Comparison of ENCODE assay signal across 18 cellular contexts in the genomic region with DNA sequence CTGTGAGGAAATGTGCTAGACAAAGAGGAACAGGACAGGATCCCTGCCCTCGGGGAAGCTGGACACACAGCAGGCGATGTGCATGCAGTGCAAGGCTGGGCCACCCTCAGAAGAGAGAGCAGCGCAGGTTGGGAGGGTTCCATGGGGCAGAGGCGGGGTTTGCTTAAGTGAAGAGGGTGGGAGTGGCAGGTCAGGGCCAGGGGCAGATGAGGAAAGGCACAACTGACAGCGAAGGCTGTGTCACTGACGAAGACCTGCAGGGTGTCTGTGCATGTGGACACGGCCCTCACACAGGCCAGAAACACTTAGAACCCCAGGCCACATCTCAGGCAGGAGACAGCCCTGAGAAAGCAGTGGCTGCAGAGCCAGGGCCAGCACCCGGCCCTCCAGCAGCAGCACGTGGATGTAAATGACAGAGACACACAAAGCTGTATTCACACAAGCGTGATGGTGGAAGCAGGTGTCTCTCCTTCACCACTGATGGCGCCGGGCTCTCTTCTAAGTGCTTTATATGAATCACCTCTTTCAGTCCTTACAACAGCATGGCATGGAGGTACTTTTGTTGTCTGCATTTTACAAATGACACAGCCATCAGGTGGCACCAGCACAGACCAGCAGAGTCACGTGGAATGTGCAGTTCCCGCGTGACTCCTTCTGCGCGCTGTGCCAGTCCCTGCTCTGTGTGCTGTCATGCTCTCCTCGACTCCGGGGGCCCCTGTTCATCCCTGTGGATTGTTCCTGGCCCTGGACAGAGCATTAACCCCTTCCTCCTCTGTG. TPM values are rescaled to one million over a fixed set of nuclear protein-coding genes. Genes with fewer than 3 reads are reported as not detected.
DNase-seq lines count a peak whose midpoint lies in the region; ATAC-seq and TF ChIP-seq lines count a peak whose summit lies in the region.
"Had no signal": no experiment of that assay in that cellular context is flagged by ENCODE, and none has a peak within 500 bp of the region (broad histone marks: within the 10 kb centered on the region; RNA-seq: fewer than 3 reads in every experiment).

No MANE protein-coding gene starts in this region.

- no peak overlapping the region; the same call in 2 of the 3 replicates for H3K4me3 Mint-ChIP-seq in GM23338
- H3K4me3 Mint-ChIP-seq: activated naive CD4-positive, alpha-beta T cell treated with anti-CD3 and anti-CD28 coated beads, Interleukin-2, amount 50 U/mL, for 24 hours had no signal

- no peak for ATAC-seq in GM23338
- ATAC-seq: HCT116, left colon had no signal

- no peak overlapping the region for H3K27ac Mint-ChIP-seq in GM23338
- H3K27ac Mint-ChIP-seq: activated naive CD4-positive, alpha-beta T cell treated with anti-CD3 and anti-CD28 coated beads, Interleukin-2, amount 50 U/mL, for 24 hours had no signal

- H3K4me2 ChIP-seq in GM23338: no peak overlapping the region

- H4K20me1 ChIP-seq in GM23338 (replicated peaks; ENCODE audit: insufficient read depth): no peaks in the 10 kb centered on the region

- no peaks in the 10 kb centered on the region for H3F3A ChIP-seq in GM23338 (replicated peaks; ENCODE audit: low read depth)

- H3K4me1 ChIP-seq in cardiac muscle cell (ENCODE audit: low read depth) (peaks cover 5% of the 10 kb centered on the region), right atrium auricular region (peaks cover 0 to 23% of the 10 kb centered on the region in 2 donors), GM23338 (ENCODE audit: insufficient read depth) (peaks cover 13% of the 10 kb centered on the region)
- H3K4me1 ChIP-seq: breast epithelium had no signal

- H3K27me3 Mint-ChIP-seq in GM23338 (ENCODE audit: insufficient read depth, low read depth, poor library complexity): peaks cover 10% of the 10 kb centered on the region
- H3K27me3 Mint-ChIP-seq: activated naive CD4-positive, alpha-beta T cell treated with anti-CD3 and anti-CD28 coated beads, Interleukin-2, amount 50 U/mL, for 24 hours had no signal

- H3K27me3 ChIP-seq in cardiac muscle cell (no peaks in the 10 kb centered on the region), right atrium auricular region (no peaks in the 10 kb centered on the region), GM23338 (ENCODE audit: insufficient read depth) (no peaks in the 10 kb centered on the region)
- H3K27me3 ChIP-seq: breast epithelium, spleen had no signal

- H3K9me2 ChIP-seq in GM23338 (ENCODE audit: insufficient read depth): no peaks in the 10 kb centered on the region

- H3K36me3 Mint-ChIP-seq in GM23338 (ENCODE audit: low read depth): no peaks in the 10 kb centered on the region
- H3K36me3 Mint-ChIP-seq: activated naive CD4-positive, alpha-beta T cell treated with anti-CD3 and anti-CD28 coated beads, Interleukin-2, amount 50 U/mL, for 24 hours had no signal

- H3K9me3 Mint-ChIP-seq in GM23338: no peaks in the 10 kb centered on the region
- H3K9me3 Mint-ChIP-seq: activated naive CD4-positive, alpha-beta T cell treated with anti-CD3 and anti-CD28 coated beads, Interleukin-2, amount 50 U/mL, for 24 hours had no signal

- in situ Hi-C loops in ACHN (cut with HindIII; ENCODE audit: low pct_ligation_motif_present, low pct_unique_long_range_greater_than_20kb, low sequenced_read_pairs): no loop called here

- no peaks in the 10 kb centered on the region for H3K79me2 ChIP-seq in GM23338 (replicated peaks; ENCODE audit: insufficient read depth)

- no peaks in the 10 kb centered on the region for H3K9me3 ChIP-seq in cardiac muscle cell (ENCODE audit: low read depth)
- no peaks in the 10 kb centered on the region for H3K9me3 ChIP-seq in right atrium auricular region
- H3K9me3 ChIP-seq: breast epithelium, spleen had no signal

- DNase-seq in cardiac muscle cell (ENCODE audit: low read depth in 1 of 2, low spot score in 1 of 2) (peak in 1 of 2 donors; percentile 44), right atrium auricular region (ENCODE audit: low spot score) (no peak), SHP77 treated with DMSO at 0.1 percent for 48 hours (lab: John Stamatoyannopoulos, UW) (peak; percentile 87), hypothalamus (lab: John Stamatoyannopoulos, UW) (peak in 26 of 51 donors; percentile 9 to 72 (median 38)), GM03348 (ENCODE audit: low spot score) (no peak), ACHN (no peak), GM23338 (ENCODE audit: low spot score) (no peak), NCI-H82 treated with DMSO at 0.1 percent for 48 hours (lab: John Stamatoyannopoulos, UW; ENCODE audit: unreplicated experiment) (no peak)
- DNase-seq: activated CD4-positive, alpha-beta T cell treated with anti-CD3 and anti-CD28 coated beads for 1 hour; COR-L47; IMR-90; left colon; NCI-H82; spleen; stimulated activated naive CD4-positive, alpha-beta T cell had no signal

- TF ChIP-seq CTCF in cardiac muscle cell (IDR thresholded peaks at IDR 0.05; ENCODE audit: low read depth, low read length) (no peak), right atrium auricular region (IDR thresholded peaks at IDR 0.05) (no peak), GM23338 (conservative IDR thresholded peaks at IDR 0.05; ENCODE audit: low read depth in 2 of 2) (no peak)

- H3K36me3 ChIP-seq in cardiac muscle cell (no peaks in the 10 kb centered on the region), right atrium auricular region (no peaks in the 10 kb centered on the region), GM23338 (ENCODE audit: insufficient read depth) (no peaks in the 10 kb centered on the region)
- H3K36me3 ChIP-seq: breast epithelium, spleen had no signal

- H3K4me3 ChIP-seq in cardiac muscle cell (no peak overlapping the region), right atrium auricular region (no peak overlapping the region), GM23338 (no peak overlapping the region)
- H3K4me3 ChIP-seq: breast epithelium, spleen had no signal

- H2AFZ ChIP-seq in GM23338: no peak overlapping the region

- H3K4me1 Mint-ChIP-seq in GM23338: peaks cover 27% of the 10 kb centered on the region
- H3K4me1 Mint-ChIP-seq: activated naive CD4-positive, alpha-beta T cell treated with anti-CD3 and anti-CD28 coated beads, Interleukin-2, amount 50 U/mL, for 24 hours had no signal

- H3K27ac ChIP-seq in cardiac muscle cell (peak overlapping the region; percentile 67), right atrium auricular region (peak overlapping the region in 1 of 2 donors; percentile 46), GM23338 (ENCODE audit: low read depth) (no peak overlapping the region)
- H3K27ac ChIP-seq: breast epithelium, spleen had no signal

TF ChIP-seq in GM23338, 12 proteins besides CTCF, POLR2A, EP300 and RAD21 (continues in another document):
- TF ChIP-seq, protein P1, sequence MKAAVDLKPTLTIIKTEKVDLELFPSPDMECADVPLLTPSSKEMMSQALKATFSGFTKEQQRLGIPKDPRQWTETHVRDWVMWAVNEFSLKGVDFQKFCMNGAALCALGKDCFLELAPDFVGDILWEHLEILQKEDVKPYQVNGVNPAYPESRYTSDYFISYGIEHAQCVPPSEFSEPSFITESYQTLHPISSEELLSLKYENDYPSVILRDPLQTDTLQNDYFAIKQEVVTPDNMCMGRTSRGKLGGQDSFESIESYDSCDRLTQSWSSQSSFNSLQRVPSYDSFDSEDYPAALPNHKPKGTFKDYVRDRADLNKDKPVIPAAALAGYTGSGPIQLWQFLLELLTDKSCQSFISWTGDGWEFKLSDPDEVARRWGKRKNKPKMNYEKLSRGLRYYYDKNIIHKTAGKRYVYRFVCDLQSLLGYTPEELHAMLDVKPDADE (IDR thresholded peaks at IDR 0.05): no peak
- TF ChIP-seq ZNF114 (CRISPR knock-in tag; IDR thresholded peaks at IDR 0.05) (no peak), ZNF331 (CRISPR knock-in tag; IDR thresholded peaks at IDR 0.05; ENCODE audit: low read depth) (no peak), CREB1 (CRISPR knock-in tag; IDR thresholded peaks at IDR 0.05; ENCODE audit: low read depth) (no peak)

RNA-seq across cellular contexts. Expression of a gene that starts 54.5 kb away (rescaled TPM):
- total RNA-seq in cardiac muscle cell: 19.4 and 26.1 TPM in 2 replicates
- 11.1 and 13.4 TPM in 2 replicates for polyA plus RNA-seq in cardiac muscle cell
- total RNA-seq in right atrium auricular region: 1 to 10 TPM; 2.5 to 4.1 TPM
- total RNA-seq in GM23338 (2014; rRNA removed; shearing (Covaris generic)): 3.6 and 6.0 TPM in 2 replicates
- 1.1 and 2.1 TPM in 2 replicates for polyA plus RNA-seq in GM23338 (2016; fragmentation: Nextera tagmentation; extraction: Ambion mirVana)

Comparison
In these comparisons a context has a peak if more than half of its experiments do, and no peak if none do; other contexts are left out.
1. DNase-seq: peak in SHP77 treated with DMSO at 0.1 percent for 48 hours (single experiment) and hypothalamus (26 of 51); none in right atrium auricular region (single experiment), GM03348 (single experiment), ACHN (single experiment), GM23338 (single experiment) and NCI-H82 treated with DMSO at 0.1 percent for 48 hours (single experiment).